8 cellular contexts compared by ENCODE assay signal in genomic region chr17:1562178-1562643, GRCh38. TPM values are rescaled to one million over a fixed set of nuclear protein-coding genes. Genes with fewer than 3 reads are reported as not detected.
DNase-seq lines count a peak whose midpoint lies in the region; ATAC-seq, FAIRE-seq and TF ChIP-seq lines count a peak whose summit lies in the region.

No MANE protein-coding gene starts in this region.

- WGBS in testis, 2 donors = 0 to 1% methylated on average over 3 to 53 of the region's 61 CpGs

- no peak for FAIRE-seq in HTR-8/SVneo (lab: Jason Lieb, UNC)

- H3K4me1 ChIP-seq in DND-41 (ENCODE audit: insufficient read depth, low read length) = peaks cover 64% of the 10 kb centered on the region
- H3K4me1 ChIP-seq in testis = peaks cover 19% of the 10 kb centered on the region

- peak overlapping the region; percentile 84 for H3K4me2 ChIP-seq in DND-41 (ENCODE audit: insufficient read depth, low read length)

- H3K36me3 ChIP-seq in DND-41 (ENCODE audit: insufficient read depth, low read length) (peaks cover 33% of the 10 kb centered on the region), testis (ENCODE audit: low read depth, missing control alignments) (no peaks in the 10 kb centered on the region)

- peak overlapping the region; percentile 40 to 74; a peak in 3 of 4 replicates for H3K4me3 ChIP-seq in DND-41 (ENCODE audit: low read depth in 1 of 2, low read length in 2 of 2)
- H3K4me3 ChIP-seq in astrocyte of the cerebellum (ENCODE audit: low read depth, low read length) = peak overlapping the region; percentile 64
- H3K4me3 ChIP-seq in testis = peak overlapping the region; percentile 68 to 95

- H3K27ac ChIP-seq in DND-41 (ENCODE audit: low read length) = peak overlapping the region; percentile 73
- peak overlapping the region; percentile 62 for H3K27ac ChIP-seq in layer of hippocampus (ENCODE audit: low read depth, low read length)
- peak overlapping the region in 1 of 2 donors; percentile 88 for H3K27ac ChIP-seq in testis

- H3K9ac ChIP-seq in DND-41 (ENCODE audit: low read depth, low read length) = peak overlapping the region; percentile 68

- H3K27me3 ChIP-seq in DND-41 (ENCODE audit: insufficient read depth, low read length, poor library complexity) (no peaks in the 10 kb centered on the region), layer of hippocampus (ENCODE audit: control insufficient read depth, insufficient read depth, low read length) (no peaks in the 10 kb centered on the region), testis (no peaks in the 10 kb centered on the region)

- peak overlapping the region; percentile 42; the same call in 1 of the 2 replicates for H2AFZ ChIP-seq in DND-41 (ENCODE audit: low read depth, low read length)

- ATAC-seq in DND-41 (ENCODE audit: insufficient read depth, low read depth) = peak; percentile 31
- peak; percentile 36 for ATAC-seq in GM21381 (IDR thresholded peaks at IDR 0.05; ENCODE audit: unreplicated experiment)

- no peaks in the 10 kb centered on the region for H3K9me3 ChIP-seq in DND-41 (ENCODE audit: insufficient read depth, low read length, severe bottlenecking)
- H3K9me3 ChIP-seq in testis = no peaks in the 10 kb centered on the region

- TF ChIP-seq CTCF in DND-41 (IDR thresholded peaks at IDR 0.05; ENCODE audit: borderline replicate concordance, extremely low read depth, low read length, poor library complexity, severe bottlenecking) = no peak
- no peak for TF ChIP-seq CTCF in astrocyte of the cerebellum (IDR thresholded peaks at IDR 0.05; ENCODE audit: low read depth, low read length, missing control alignments)
- no peak for TF ChIP-seq CTCF in testis (IDR thresholded peaks at IDR 0.05)

- TF ChIP-seq POLR2A in testis (IDR thresholded peaks at IDR 0.05) = no peak

- in situ Hi-C loops in astrocyte of the cerebellum (cut with HindIII; ENCODE audit: low sequenced_read_pairs) = no loop called here

- peaks cover 43% of the 10 kb centered on the region for H4K20me1 ChIP-seq in DND-41 (ENCODE audit: insufficient read depth, low read length)

- DNase-seq in DND-41 = no peak
- DNase-seq in HTR-8/SVneo (ENCODE audit: insufficient read length, low spot score) = peak; percentile 51
- no peak for DNase-seq in astrocyte of the cerebellum (ENCODE audit: low read depth)
- no peak for DNase-seq in testis
- DNase-seq in NCI-H1092 treated with DMSO at 0.1 percent for 48 hours (lab: John Stamatoyannopoulos, UW) = no peak
- DNase-seq in NCI-H187 treated with DMSO at 0.1 percent for 48 hours (lab: John Stamatoyannopoulos, UW) = no peak

- intact Hi-C loops in testis (cut with DNase I; ENCODE audit: low total_unique reads) = no loop called here

- peaks cover 56% of the 10 kb centered on the region for H3K79me2 ChIP-seq in DND-41 (ENCODE audit: insufficient read depth, low read length)

RNA-seq across cellular contexts. Expression of gene PITPNA, which starts 0.4 kb away (rescaled TPM):
- total RNA-seq in testis = 10 to 100 TPM; 52.7 to 53.1 TPM
- 92.4 TPM for polyA plus RNA-seq in testis (ENCODE audit: insufficient read depth, low read depth, low replicate concordance)

RNA-seq across cellular contexts. Expression of gene INPP5K, which starts 45.8 kb away (rescaled TPM):
- total RNA-seq in testis = 10 to 100 TPM; 83.4 to 87.8 TPM
- 81.2 TPM for polyA plus RNA-seq in testis (ENCODE audit: insufficient read depth, low read depth, low replicate concordance)
